1 cellular context compared by ENCODE assay signal in genomic region chr15:59701880-59702279, GRCh38.
TF ChIP-seq lines count a peak whose summit lies in the region.

No MANE protein-coding gene starts in this region.

TF ChIP-seq in A549, 52 proteins besides CTCF, POLR2A, EP300 and RAD21 (continued from another document):
- TF ChIP-seq, protein P1, sequence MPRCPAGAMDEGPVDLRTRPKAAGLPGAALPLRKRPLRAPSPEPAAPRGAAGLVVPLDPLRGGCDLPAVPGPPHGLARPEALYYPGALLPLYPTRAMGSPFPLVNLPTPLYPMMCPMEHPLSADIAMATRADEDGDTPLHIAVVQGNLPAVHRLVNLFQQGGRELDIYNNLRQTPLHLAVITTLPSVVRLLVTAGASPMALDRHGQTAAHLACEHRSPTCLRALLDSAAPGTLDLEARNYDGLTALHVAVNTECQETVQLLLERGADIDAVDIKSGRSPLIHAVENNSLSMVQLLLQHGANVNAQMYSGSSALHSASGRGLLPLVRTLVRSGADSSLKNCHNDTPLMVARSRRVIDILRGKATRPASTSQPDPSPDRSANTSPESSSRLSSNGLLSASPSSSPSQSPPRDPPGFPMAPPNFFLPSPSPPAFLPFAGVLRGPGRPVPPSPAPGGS (IDR thresholded peaks at IDR 0.05), result no peak
- TF ChIP-seq HMGXB4 (CRISPR knock-in tag; IDR thresholded peaks at IDR 0.05; ENCODE audit: borderline replicate concordance) (no peak), RFX5 (IDR thresholded peaks at IDR 0.05) (no peak), REST (IDR thresholded peaks at IDR 0.05) (no peak), HDAC2 (IDR thresholded peaks at IDR 0.05) (no peak), SREBF2 (IDR thresholded peaks at IDR 0.05) (no peak), KDM1A (IDR thresholded peaks at IDR 0.05; ENCODE audit: low read depth) (no peak), MAFK (IDR thresholded peaks at IDR 0.05; ENCODE audit: partially characterized antibody) (no peak), FOSL2 (IDR thresholded peaks at IDR 0.05) (no peak), FOSL2 (CRISPR knock-in tag; IDR thresholded peaks at IDR 0.05) (no peak), BHLHE40 (IDR thresholded peaks at IDR 0.05; ENCODE audit: low read depth, low read length) (no peak), JUNB (IDR thresholded peaks at IDR 0.05) (no peak)
- TF ChIP-seq, protein P2, sequence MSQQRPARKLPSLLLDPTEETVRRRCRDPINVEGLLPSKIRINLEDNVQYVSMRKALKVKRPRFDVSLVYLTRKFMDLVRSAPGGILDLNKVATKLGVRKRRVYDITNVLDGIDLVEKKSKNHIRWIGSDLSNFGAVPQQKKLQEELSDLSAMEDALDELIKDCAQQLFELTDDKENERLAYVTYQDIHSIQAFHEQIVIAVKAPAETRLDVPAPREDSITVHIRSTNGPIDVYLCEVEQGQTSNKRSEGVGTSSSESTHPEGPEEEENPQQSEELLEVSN (IDR thresholded peaks at IDR 0.05; ENCODE audit: borderline replicate concordance, low read depth), result no peak
